Comparison of ENCODE assay signal across 34 cellular contexts in genomic region chr5:137184734-137185133, GRCh38.
"Had no signal": no experiment of that assay in that cellular context is flagged by ENCODE, and none has a peak within 500 bp of the region (broad histone marks: within the 10 kb centered on the region; RNA-seq: fewer than 3 reads in every experiment).

No MANE protein-coding gene starts in this region.

- H3K9me3 Mint-ChIP-seq: activated B cell treated with CpG ODN at 0.5 μM for 24 hours; activated CD4-positive, alpha-beta memory T cell treated with anti-CD3 and anti-CD28 coated beads for 36 hours; activated CD4-positive, alpha-beta T cell treated with anti-CD3 and anti-CD28 coated beads, Interleukin-2, amount 10 ng/mL, durations not matched to agents 24 days and 14 days; activated CD8-positive, alpha-beta T cell treated with anti-CD3 and anti-CD28 coated beads for 36 hours; activated naive CD4-positive, alpha-beta T cell treated with anti-CD3 and anti-CD28 coated beads for 36 hours; activated naive CD4-positive, alpha-beta T cell treated with anti-CD3 and anti-CD28 coated beads, Interleukin-2, amount 50 U/mL, for 72 hours; activated naive CD8-positive, alpha-beta T cell treated with anti-CD3 and anti-CD28 coated beads for 36 hours; activated T-cell treated with anti-CD3 and anti-CD28 coated beads, Interleukin-2, amount 50 U/mL, for 4 hours; activated T-cell treated with anti-CD3 and anti-CD28 coated beads, Interleukin-2, amount 50 U/mL, for 72 hours; activated T-helper 1 cell treated with anti-CD3 and anti-CD28 coated beads, Interleukin-12 subunit alpha, Interleukin-12 subunit beta, Interleukin-2, Interleukin-4 antibody, amounts not matched to agents 30 ng/mL and 10 ng/mL and 1 ng/mL, durations not matched to agents 14 hours and 24 hours and 36 hours; activated T-helper 17 cell treated with anti-CD3 and anti-CD28 coated beads, Interleukin-2, amount 50 U/mL, for 72 hours; T-helper 1 cell treated with Interleukin-12 subunit alpha and Interleukin-12 subunit beta and Interleukin-4 antibody, amounts not matched to agents 30 μg/mL and 1 μg/mL, for 36 hours; T-helper 2 cell treated with Interferon-gamma antibody and Interleukin-4, amounts not matched to agents 5 μg/mL and 100 μg/mL, for 36 hours had no signal

- H3K27ac Mint-ChIP-seq: activated B cell treated with CpG ODN at 0.5 μM for 24 hours; activated CD4-positive, alpha-beta memory T cell treated with anti-CD3 and anti-CD28 coated beads for 36 hours; activated CD4-positive, alpha-beta T cell treated with anti-CD3 and anti-CD28 coated beads, Interleukin-2, amount 10 ng/mL, durations not matched to agents 24 days and 14 days; activated CD8-positive, alpha-beta T cell treated with anti-CD3 and anti-CD28 coated beads for 36 hours; activated naive CD4-positive, alpha-beta T cell treated with anti-CD3 and anti-CD28 coated beads for 36 hours; activated naive CD4-positive, alpha-beta T cell treated with anti-CD3 and anti-CD28 coated beads, Interleukin-2, amount 50 U/mL, for 72 hours; activated naive CD8-positive, alpha-beta T cell treated with anti-CD3 and anti-CD28 coated beads for 36 hours; activated T-cell treated with anti-CD3 and anti-CD28 coated beads, Interleukin-2, amount 50 U/mL, for 72 hours; activated T-helper 1 cell treated with anti-CD3 and anti-CD28 coated beads, Interleukin-12 subunit alpha, Interleukin-12 subunit beta, Interleukin-2, Interleukin-4 antibody, amounts not matched to agents 30 ng/mL and 10 ng/mL and 1 ng/mL, durations not matched to agents 14 hours and 24 hours and 36 hours; activated T-helper 17 cell treated with anti-CD3 and anti-CD28 coated beads, Interleukin-2, amount 50 U/mL, for 72 hours; T-helper 1 cell treated with Interleukin-12 subunit alpha and Interleukin-12 subunit beta and Interleukin-4 antibody, amounts not matched to agents 30 μg/mL and 1 μg/mL, for 36 hours; T-helper 2 cell treated with Interferon-gamma antibody and Interleukin-4, amounts not matched to agents 5 μg/mL and 100 μg/mL, for 36 hours had no signal

- H3K4me3 Mint-ChIP-seq: activated B cell treated with CpG ODN at 0.5 μM for 24 hours; activated CD4-positive, alpha-beta memory T cell treated with anti-CD3 and anti-CD28 coated beads for 36 hours; activated CD4-positive, alpha-beta T cell treated with anti-CD3 and anti-CD28 coated beads, Interleukin-2, amount 10 ng/mL, durations not matched to agents 24 days and 14 days; activated CD8-positive, alpha-beta T cell treated with anti-CD3 and anti-CD28 coated beads for 36 hours; activated naive CD4-positive, alpha-beta T cell treated with anti-CD3 and anti-CD28 coated beads for 36 hours; activated naive CD8-positive, alpha-beta T cell treated with anti-CD3 and anti-CD28 coated beads for 36 hours; activated T-cell treated with anti-CD3 and anti-CD28 coated beads, Interleukin-2, amount 50 U/mL, for 4 hours; activated T-cell treated with anti-CD3 and anti-CD28 coated beads, Interleukin-2, amount 50 U/mL, for 72 hours; activated T-helper 1 cell treated with anti-CD3 and anti-CD28 coated beads, Interleukin-12 subunit alpha, Interleukin-12 subunit beta, Interleukin-2, Interleukin-4 antibody, amounts not matched to agents 30 ng/mL and 10 ng/mL and 1 ng/mL, durations not matched to agents 14 hours and 24 hours and 36 hours; activated T-helper 17 cell treated with anti-CD3 and anti-CD28 coated beads, Interleukin-2, amount 50 U/mL, for 72 hours; T-helper 1 cell treated with Interleukin-12 subunit alpha and Interleukin-12 subunit beta and Interleukin-4 antibody, amounts not matched to agents 30 μg/mL and 1 μg/mL, for 36 hours; T-helper 2 cell treated with Interferon-gamma antibody and Interleukin-4, amounts not matched to agents 5 μg/mL and 100 μg/mL, for 36 hours had no signal

- H3K27me3 Mint-ChIP-seq: activated CD4-positive, alpha-beta T cell treated with anti-CD3 and anti-CD28 coated beads, Interleukin-2, amount 10 ng/mL, durations not matched to agents 24 days and 14 days; activated naive CD8-positive, alpha-beta T cell treated with anti-CD3 and anti-CD28 coated beads for 36 hours had no signal

- H3K4me1 Mint-ChIP-seq: activated B cell treated with CpG ODN at 0.5 μM for 24 hours; activated CD4-positive, alpha-beta T cell treated with anti-CD3 and anti-CD28 coated beads, Interleukin-2, amount 10 ng/mL, durations not matched to agents 24 days and 14 days; activated naive CD8-positive, alpha-beta T cell treated with anti-CD3 and anti-CD28 coated beads for 36 hours; activated T-helper 17 cell treated with anti-CD3 and anti-CD28 coated beads, Interleukin-2, amount 50 U/mL, for 72 hours had no signal

- ATAC-seq: activated CD8-positive, alpha-beta T cell treated with anti-CD3 and anti-CD28 coated beads for 36 hours; activated naive CD4-positive, alpha-beta T cell treated with anti-CD3 and anti-CD28 coated beads, Interleukin-2, amount 50 U/mL, for 72 hours; activated T-cell treated with anti-CD3 and anti-CD28 coated beads, Interleukin-2, amount 50 U/mL, for 4 hours; activated T-cell treated with anti-CD3 and anti-CD28 coated beads, Interleukin-2, amount 50 U/mL, for 72 hours; activated T-helper 17 cell treated with anti-CD3 and anti-CD28 coated beads, Interleukin-2, amount 50 U/mL, for 72 hours; body of pancreas had no signal

- DNase-seq: activated B cell treated with CpG ODN at 0.5 μM for 24 hours; activated CD4-positive, alpha-beta memory T cell treated with anti-CD3 and anti-CD28 coated beads for 36 hours; activated CD4-positive, alpha-beta T cell treated with anti-CD3 and anti-CD28 coated beads for 4 hours; activated CD4-positive, alpha-beta T cell treated with anti-CD3 and anti-CD28 coated beads, Interleukin-2, amount 10 ng/mL, durations not matched to agents 24 days and 14 days; activated CD4-positive, alpha-beta T cell treated with anti-CD3 and anti-CD28 coated beads, Interleukin-2, amount 50 U/mL, for 1 hour; activated CD4-positive, alpha-beta T cell treated with anti-CD3 and anti-CD28 coated beads, Interleukin-2, amount 50 U/mL, for 4 hours; activated CD4-positive, CD25-positive, alpha-beta regulatory T cell treated with anti-CD3 and anti-CD28 coated beads, Interleukin-2, amount 50 U/mL, for 72 hours; activated CD8-positive, alpha-beta memory T cell treated with anti-CD3 and anti-CD28 coated beads, Interleukin-2, amount 50 U/mL, for 4 hours; activated CD8-positive, alpha-beta T cell treated with anti-CD3 and anti-CD28 coated beads for 36 hours; activated effector memory CD4-positive, alpha-beta T cell treated with anti-CD3 and anti-CD28 coated beads, Interleukin-2, amount 50 U/mL, for 16 hours; activated gamma-delta T cell treated with Interleukin-2 at 50 U/mL for 16 hours; activated naive CD4-positive, alpha-beta T cell; activated naive CD4-positive, alpha-beta T cell treated with anti-CD3 and anti-CD28 coated beads for 36 hours; activated naive CD4-positive, alpha-beta T cell treated with anti-CD3 and anti-CD28 coated beads, Interleukin-2, amount 50 U/mL, for 16 hours; activated naive CD8-positive, alpha-beta T cell treated with anti-CD3 and anti-CD28 coated beads for 36 hours; activated T-cell treated with anti-CD3 and anti-CD28 coated beads for 4 hours; activated T-cell treated with anti-CD3 and anti-CD28 coated beads, Interleukin-2, amount 50 U/mL, for 1 hour; activated T-cell treated with anti-CD3 and anti-CD28 coated beads, Interleukin-2, amount 50 U/mL, for 4 hours; activated T-cell treated with anti-CD3 and anti-CD28 coated beads, Interleukin-2, amount 50 U/mL, for 72 hours; adrenal gland; amniotic stem cell; aorta; body of pancreas; brain microvascular endothelial cell; central memory CD4-positive, alpha-beta T cell; SW 1271; T-helper 1 cell; T-helper 2 cell; T-helper 9 cell had no signal
